In genomic region chr2:236613607-236614006, GRCh38 we compare ENCODE assay signal across 23 cellular contexts.
"Had no signal": no experiment of that assay in that cellular context is flagged by ENCODE, and none has a peak within 500 bp of the region (broad histone marks: within the 10 kb centered on the region; RNA-seq: fewer than 3 reads in every experiment).

No MANE protein-coding gene starts in this region.

- H3K4me3 ChIP-seq: colonic mucosa, dorsolateral prefrontal cortex, esophagus muscularis mucosa, gastrocnemius medialis, lung, ovary, prostate gland, tibial nerve had no signal

- H3K9me3 ChIP-seq: colonic mucosa, esophagus muscularis mucosa, gastrocnemius medialis, ovary, prostate gland, tibial nerve had no signal

- H3K27ac ChIP-seq: brain microvascular endothelial cell, colonic mucosa, dorsolateral prefrontal cortex, esophagus muscularis mucosa, gastrocnemius medialis, ovary, prostate gland, tibial nerve had no signal

- H3K27me3 ChIP-seq: colonic mucosa, gastrocnemius medialis, ovary, tibial nerve had no signal

- DNase-seq: activated CD4-positive, alpha-beta T cell treated with anti-CD3 and anti-CD28 coated beads for 1 hour; activated CD4-positive, alpha-beta T cell treated with anti-CD3 and anti-CD28 coated beads, Interleukin-2, amount 50 U/mL, for 1 hour; activated CD8-positive, alpha-beta T cell treated with anti-CD3 and anti-CD28 coated beads, Interleukin-2, amount 10 ng/mL, durations not matched to agents 7 days and 5 days; activated gamma-delta T cell; activated naive CD4-positive, alpha-beta T cell treated with anti-CD3 and anti-CD28 coated beads, Interleukin-2, amount 50 U/mL, for 16 hours; activated naive CD8-positive, alpha-beta T cell treated with anti-CD3 and anti-CD28 coated beads, Interleukin-2, amount 50 U/mL, for 24 hours; brain microvascular endothelial cell; central memory CD4-positive, alpha-beta T cell; colonic mucosa; effector memory CD8-positive, alpha-beta T cell; gastrocnemius medialis; head of caudate nucleus; islet precursor cell; left colon; naive thymus-derived CD8-positive, alpha-beta T cell; ovary; stimulated activated CD4-positive, alpha-beta T cell treated with anti-CD3 and anti-CD28 coated beads, Interleukin-4, amount 100 ng/mL, for 4 hours; T-helper 1 cell had no signal

- H3K36me3 ChIP-seq: brain microvascular endothelial cell, colonic mucosa, esophagus muscularis mucosa, gastrocnemius medialis, ovary, prostate gland, tibial nerve had no signal

- H3K4me1 ChIP-seq: colonic mucosa, esophagus muscularis mucosa, prostate gland had no signal
